ENCODE assay signal across 20 cellular contexts in genomic region chr2:236521556-236521955, GRCh38. TPM values are rescaled to one million over a fixed set of nuclear protein-coding genes. Genes with fewer than 3 reads are reported as not detected.
DNase-seq lines count a peak whose midpoint lies in the region; ATAC-seq, FAIRE-seq and TF ChIP-seq lines count a peak whose summit lies in the region.
"Had no signal": no experiment of that assay in that cellular context is flagged by ENCODE, and none has a peak within 500 bp of the region (broad histone marks: within the 10 kb centered on the region; RNA-seq: fewer than 3 reads in every experiment).

No MANE protein-coding gene starts in this region.

- H3K27me3 Mint-ChIP-seq in activated naive CD8-positive, alpha-beta T cell treated with anti-CD3 and anti-CD28 coated beads, Interleukin-2, amount 10 ng/mL, durations not matched to agents 7 days and 5 days = peaks cover 29% of the 10 kb centered on the region
- peaks cover 5% of the 10 kb centered on the region for H3K27me3 Mint-ChIP-seq in activated naive CD8-positive, alpha-beta T cell treated with anti-CD3 and anti-CD28 coated beads, Interleukin-2, amount 50 U/mL, for 24 hours

- TF ChIP-seq EP300 in GM12878 (IDR thresholded peaks at IDR 0.05; ENCODE audit: borderline replicate concordance in 1 of 2, control insufficient read depth in 1 of 2, low read depth in 2 of 2, low read length in 2 of 2) = no peak

- H3K36me3 Mint-ChIP-seq in activated naive CD8-positive, alpha-beta T cell treated with anti-CD3 and anti-CD28 coated beads, Interleukin-2, amount 10 ng/mL, durations not matched to agents 7 days and 5 days = no peaks in the 10 kb centered on the region
- H3K36me3 Mint-ChIP-seq in activated naive CD8-positive, alpha-beta T cell treated with anti-CD3 and anti-CD28 coated beads, Interleukin-2, amount 50 U/mL, for 24 hours (ENCODE audit: low read depth) = no peaks in the 10 kb centered on the region
- no peaks in the 10 kb centered on the region for H3K36me3 Mint-ChIP-seq in stimulated activated effector memory CD8-positive, alpha-beta T cell treated with anti-CD3 and anti-CD28 coated beads, Interleukin-12 subunit alpha, Interleukin-12 subunit beta, amount 100 ng/mL, for 72 hours
- H3K36me3 Mint-ChIP-seq: CD4-positive, CD25-positive, alpha-beta regulatory T cell; CD8-positive, alpha-beta T cell had no signal

- no peak for TF ChIP-seq POLR2A in GM12878 (IDR thresholded peaks at IDR 0.05; ENCODE audit: low read depth, low read length)

- no peak overlapping the region for H3K9ac ChIP-seq in GM12878 (ENCODE audit: control insufficient read depth, insufficient read depth, low read length)
- H3K9ac ChIP-seq: BLaER1 had no signal

- ATAC-seq in activated naive CD8-positive, alpha-beta T cell treated with anti-CD3 and anti-CD28 coated beads, Interleukin-2, amount 10 ng/mL, durations not matched to agents 7 days and 5 days (ENCODE audit: low read depth) = no peak
- no peak for ATAC-seq in activated naive CD8-positive, alpha-beta T cell treated with anti-CD3 and anti-CD28 coated beads, Interleukin-2, amount 50 U/mL, for 24 hours
- no peak for ATAC-seq in GM12878
- no peak for ATAC-seq in stimulated activated effector memory CD8-positive, alpha-beta T cell treated with anti-CD3 and anti-CD28 coated beads, Interleukin-12 subunit alpha, Interleukin-12 subunit beta, amount 100 ng/mL, for 72 hours
- ATAC-seq: CD8-positive, alpha-beta T cell; GM23338 had no signal

- H3K4me1 Mint-ChIP-seq in activated naive CD8-positive, alpha-beta T cell treated with anti-CD3 and anti-CD28 coated beads, Interleukin-2, amount 10 ng/mL, durations not matched to agents 7 days and 5 days = peaks cover 3% of the 10 kb centered on the region
- no peaks in the 10 kb centered on the region for H3K4me1 Mint-ChIP-seq in activated naive CD8-positive, alpha-beta T cell treated with anti-CD3 and anti-CD28 coated beads, Interleukin-2, amount 50 U/mL, for 24 hours
- no peaks in the 10 kb centered on the region for H3K4me1 Mint-ChIP-seq in stimulated activated effector memory CD8-positive, alpha-beta T cell treated with anti-CD3 and anti-CD28 coated beads, Interleukin-12 subunit alpha, Interleukin-12 subunit beta, amount 100 ng/mL, for 72 hours
- H3K4me1 Mint-ChIP-seq: CD4-positive, CD25-positive, alpha-beta regulatory T cell; GM23338; H9 had no signal

- no peaks in the 10 kb centered on the region for H3K27me3 ChIP-seq in GM12878 (replicated peaks in 1 of 2; ENCODE audit: control insufficient read depth in 2 of 2, insufficient read depth in 2 of 2, low read length in 1 of 2)
- H3K27me3 ChIP-seq: BLaER1 had no signal

- H3K9me3 ChIP-seq in GM12878 (replicated peaks; ENCODE audit: control insufficient read depth, insufficient read depth, low read length) = no peaks in the 10 kb centered on the region
- H3K9me3 ChIP-seq: BLaER1, Caco-2 had no signal

- no peak overlapping the region for H2AFZ ChIP-seq in GM12878 (ENCODE audit: control insufficient read depth, low read depth, low read length)
- H2AFZ ChIP-seq: GM23338 had no signal

- SMC1A ChIA-PET in GM12878 (lab: Charles Lee; ENCODE audit: uncharacterized antibody, unreplicated experiment) = interaction anchor here (1.6 kb wide), 1 partner anchor 48 kb away, joined by 3 read pairs; the partner anchor contains the start of gene ACKR3

- H3K79me2 ChIP-seq in GM12878 (ENCODE audit: control insufficient read depth, insufficient read depth, low read length) = no peaks in the 10 kb centered on the region

- BruUV-seq in GM12878 (replicated peaks; lab: Mats Ljungman, UMichigan) = no TSS peak

- FAIRE-seq in GM12878 (lab: Jason Lieb, UNC) = no peak
- FAIRE-seq: GM18507 had no signal

- POLR2A ChIA-PET in activated naive CD8-positive, alpha-beta T cell treated with anti-CD3 and anti-CD28 coated beads, Interleukin-2, amount 10 ng/mL, durations not matched to agents 7 days and 5 days (lab: Charles Lee) = no interaction called here
- POLR2A ChIA-PET in GM12878 (lab: Charles Lee) = no interaction called here
- POLR2A ChIA-PET in HEK293T (lab: Yijun Ruan, JAX) = no interaction called here

- H3K36me3 ChIP-seq in GM12878 (ENCODE audit: control insufficient read depth in 2 of 2, insufficient read depth in 2 of 2, low read length in 1 of 2) = no peaks in the 10 kb centered on the region
- H3K36me3 ChIP-seq: BLaER1 had no signal

- H3K4me2 ChIP-seq in GM12878 (ENCODE audit: control insufficient read depth, insufficient read depth) = no peak overlapping the region
- H3K4me2 ChIP-seq: BLaER1, GM23338 had no signal

- no peak overlapping the region for H3K4me3 ChIP-seq in GM12878
- H3K4me3 ChIP-seq: BLaER1, GM23338 had no signal

- intact Hi-C loops in GM12878 (cut with micrococcal nuclease; ENCODE audit: unreplicated experiment) = no loop called here

- no peak for TF ChIP-seq CTCF in GM12878 (IDR thresholded peaks at IDR 0.05 in 2 of 3, conservative IDR thresholded peaks at IDR 0.05 in 1 of 3; ENCODE audit: control insufficient read depth in 2 of 3, extremely low read depth in 1 of 3, insufficient read depth in 1 of 3, low read depth in 3 of 3, low read length in 3 of 3)

- TF ChIP-seq RAD21 in GM12878 (IDR thresholded peaks at IDR 0.05; ENCODE audit: insufficient read depth, low read depth, low read length) = no peak

- DNase-seq in activated naive CD8-positive, alpha-beta T cell treated with anti-CD3 and anti-CD28 coated beads, Interleukin-2, amount 10 ng/mL, durations not matched to agents 7 days and 5 days = no peak
- no peak for DNase-seq in activated naive CD8-positive, alpha-beta T cell treated with anti-CD3 and anti-CD28 coated beads, Interleukin-2, amount 50 U/mL, for 24 hours
- DNase-seq in GM12878 (ENCODE audit: low read depth, low spot score) (no peak), HK-2 (ENCODE audit: unreplicated experiment) (no peak), HEK293T (ENCODE audit: extremely low spot score) (no peak)
- no peak for DNase-seq in stimulated activated effector memory CD8-positive, alpha-beta T cell treated with anti-CD3 and anti-CD28 coated beads, Interleukin-12 subunit alpha, Interleukin-12 subunit beta, amount 100 ng/mL, for 72 hours (ENCODE audit: low spot score in 2 of 2)
- DNase-seq: Caco-2; CD4-positive, CD25-positive, alpha-beta regulatory T cell; CD8-positive, alpha-beta T cell; DMS 273 treated with DMSO at 0.1 percent for 48 hours; DMS79; EL; GDM1; H9 had no signal

- peak overlapping the region; percentile 36 for H3K27ac Mint-ChIP-seq in activated naive CD8-positive, alpha-beta T cell treated with anti-CD3 and anti-CD28 coated beads, Interleukin-2, amount 10 ng/mL, durations not matched to agents 7 days and 5 days
- H3K27ac Mint-ChIP-seq in activated naive CD8-positive, alpha-beta T cell treated with anti-CD3 and anti-CD28 coated beads, Interleukin-2, amount 50 U/mL, for 24 hours = no peak overlapping the region
- peak overlapping the region; percentile 14 for H3K27ac Mint-ChIP-seq in stimulated activated effector memory CD8-positive, alpha-beta T cell treated with anti-CD3 and anti-CD28 coated beads, Interleukin-12 subunit alpha, Interleukin-12 subunit beta, amount 100 ng/mL, for 72 hours
- H3K27ac Mint-ChIP-seq: B cell; CD8-positive, alpha-beta T cell; GM23338; H9 had no signal

- H3K9me3 Mint-ChIP-seq in activated naive CD8-positive, alpha-beta T cell treated with anti-CD3 and anti-CD28 coated beads, Interleukin-2, amount 10 ng/mL, durations not matched to agents 7 days and 5 days = no peaks in the 10 kb centered on the region
- H3K9me3 Mint-ChIP-seq in activated naive CD8-positive, alpha-beta T cell treated with anti-CD3 and anti-CD28 coated beads, Interleukin-2, amount 50 U/mL, for 24 hours = no peaks in the 10 kb centered on the region
- no peaks in the 10 kb centered on the region for H3K9me3 Mint-ChIP-seq in stimulated activated effector memory CD8-positive, alpha-beta T cell treated with anti-CD3 and anti-CD28 coated beads, Interleukin-12 subunit alpha, Interleukin-12 subunit beta, amount 100 ng/mL, for 72 hours
- H3K9me3 Mint-ChIP-seq: CD8-positive, alpha-beta T cell; GM23338; H9 had no signal

- no peak overlapping the region for H3K4me3 Mint-ChIP-seq in activated naive CD8-positive, alpha-beta T cell treated with anti-CD3 and anti-CD28 coated beads, Interleukin-2, amount 10 ng/mL, durations not matched to agents 7 days and 5 days
- H3K4me3 Mint-ChIP-seq in activated naive CD8-positive, alpha-beta T cell treated with anti-CD3 and anti-CD28 coated beads, Interleukin-2, amount 50 U/mL, for 24 hours = no peak overlapping the region
- no peak overlapping the region for H3K4me3 Mint-ChIP-seq in stimulated activated effector memory CD8-positive, alpha-beta T cell treated with anti-CD3 and anti-CD28 coated beads, Interleukin-12 subunit alpha, Interleukin-12 subunit beta, amount 100 ng/mL, for 72 hours
- H3K4me3 Mint-ChIP-seq: B cell; CD4-positive, CD25-positive, alpha-beta regulatory T cell; CD8-positive, alpha-beta T cell; GM23338; H9 had no signal

- no peaks in the 10 kb centered on the region for H3K4me1 ChIP-seq in GM12878 (ENCODE audit: control insufficient read depth, insufficient read depth, low read length)
- H3K4me1 ChIP-seq: Caco-2 had no signal

- RAD21 ChIA-PET in GM12878 (lab: Charles Lee; ENCODE audit: unreplicated experiment) = no interaction called here

- CTCF ChIA-PET in GM12878 (lab: Yijun Ruan, JAX) (interaction anchor here (2.6 to 3.2 kb wide), 2 partner anchors 9 to 48 kb away, joined by 14 to 18 read pairs; partner anchors contain the start of gene ACKR3), HEK293T (lab: Yijun Ruan, JAX) (no interaction called here)

- in situ Hi-C loops in GM12878 (cut with MboI) = no loop called here

- H4K20me1 ChIP-seq in GM12878 (ENCODE audit: control insufficient read depth, insufficient read depth) = no peaks in the 10 kb centered on the region
- H4K20me1 ChIP-seq: BLaER1 had no signal

- no peak overlapping the region for H3K27ac ChIP-seq in GM12878 (ENCODE audit: control insufficient read depth, insufficient read depth)
- H3K27ac ChIP-seq: 22Rv1, BLaER1, C4-2B had no signal

RNA-seq across cellular contexts. Expression of gene ACKR3, which starts 48.1 kb away (rescaled TPM):
- total RNA-seq in activated naive CD8-positive, alpha-beta T cell treated with anti-CD3 and anti-CD28 coated beads, Interleukin-2, amount 10 ng/mL, durations not matched to agents 7 days and 5 days = 1 to 10 TPM; 4.4 to 4.5 TPM
- 179 and 190 TPM in 2 replicates for total RNA-seq in GM12878 (2013; cell fraction: nucleolus; rRNA removed)
- 6.7 and 10.0 TPM in 2 replicates for total RNA-seq in GM12878 (2014; rRNA removed)
- 3.0 and 4.8 TPM in 2 replicates for total RNA-seq in GM12878 (2014; rRNA removed; fragmentation: Illumina TruSeq; extraction: Trizol)
- total RNA-seq in GM12878 (2021) = 7.0 and 7.4 TPM in 2 replicates
- polyA plus RNA-seq in GM12878 (2011; ENCODE audit: low read depth) = 13.1 TPM
- polyA plus RNA-seq in GM12878 (2011; rRNA removed) = 79.2 and 154 TPM in 2 replicates
- 198 and 252 TPM in 2 replicates for polyA plus RNA-seq in GM12878 (2011; cell fraction: cytosol; rRNA removed)
- polyA plus RNA-seq in GM12878 (2011; cell fraction: nucleus; rRNA removed) = 175 and 259 TPM in 2 replicates
- polyA plus RNA-seq in GM12878 (2012) = 12.5 and 14.4 TPM in 2 replicates
- polyA plus RNA-seq in GM12878 (2014; fragmentation: Illumina TruSeq; extraction: Trizol) = 8.4 and 11.1 TPM in 2 replicates
- 1 to 10 TPM; 3.1 to 3.8 TPM for polyA plus RNA-seq in GM12878 (2014; fragmentation: Nextera tagmentation; extraction: Ambion mirVana)
- 7.7 and 9.5 TPM in 2 replicates for polyA plus RNA-seq in GM12878 (2014; rRNA removed)
- 1 to 10 TPM; 6.1 to 6.2 TPM for polyA plus RNA-seq in GM12878 (2016; fragmentation: Nextera tagmentation; extraction: Ambion mirVana)
- polyA minus RNA-seq in GM12878 (2011; rRNA and poly(A)+ RNA removed) = 349 and 417 TPM in 2 replicates
- polyA minus RNA-seq in GM12878 (2011; cell fraction: cytosol; rRNA and poly(A)+ RNA removed) = 24.4 and 33.4 TPM in 2 replicates
- 62.5 and 74.1 TPM in 2 replicates for polyA minus RNA-seq in GM12878 (2011; cell fraction: nucleus; rRNA and poly(A)+ RNA removed)
